18 cellular contexts compared by ENCODE assay signal in genomic region chr12:105351523-105351922, GRCh38. TPM values are rescaled to one million over a fixed set of nuclear protein-coding genes. Genes with fewer than 3 reads are reported as not detected.
A peak's percentile ranks its signal among the peaks of the same experiment; 100 is the strongest.
DNase-seq lines count a peak whose midpoint lies in the region; ATAC-seq and TF ChIP-seq lines count a peak whose summit lies in the region.
"Had no signal": no experiment of that assay in that cellular context is flagged by ENCODE, and none has a peak within 500 bp of the region (broad histone marks: within the 10 kb centered on the region; RNA-seq: fewer than 3 reads in every experiment).

No MANE protein-coding gene starts in this region.

- no peaks in the 10 kb centered on the region for H3K27me3 ChIP-seq in DND-41 (ENCODE audit: insufficient read depth, low read length, poor library complexity)
- H3K27me3 ChIP-seq in effector memory CD4-positive, alpha-beta T cell (replicated peaks; ENCODE audit: control insufficient read depth, insufficient read depth, low read length, poor library complexity, severe bottlenecking): no peaks in the 10 kb centered on the region
- H3K27me3 ChIP-seq in CD4-positive, alpha-beta T cell (ENCODE audit: control insufficient read depth, insufficient read depth, low read length): no peaks in the 10 kb centered on the region
- H3K27me3 ChIP-seq: heart left ventricle had no signal

- H3K4me1 Mint-ChIP-seq in CD4-positive, alpha-beta T cell (ENCODE audit: low read depth): peaks cover 12% of the 10 kb centered on the region
- H3K4me1 Mint-ChIP-seq in T-helper 17 cell: peaks cover 27% of the 10 kb centered on the region

- peaks cover 19% of the 10 kb centered on the region for H3K36me3 ChIP-seq in DND-41 (ENCODE audit: insufficient read depth, low read length)
- H3K36me3 ChIP-seq in effector memory CD4-positive, alpha-beta T cell (ENCODE audit: control insufficient read depth, insufficient read depth, low read length): no peaks in the 10 kb centered on the region
- H3K36me3 ChIP-seq: heart left ventricle had no signal

- peaks cover 85% of the 10 kb centered on the region for H3K79me2 ChIP-seq in DND-41 (ENCODE audit: insufficient read depth, low read length)

- no peaks in the 10 kb centered on the region for H3K9me3 Mint-ChIP-seq in CD4-positive, alpha-beta T cell

- no peaks in the 10 kb centered on the region for H3K27me3 Mint-ChIP-seq in CD4-positive, alpha-beta T cell
- no peaks in the 10 kb centered on the region for H3K27me3 Mint-ChIP-seq in T-helper 17 cell
- H3K27me3 Mint-ChIP-seq: memory B cell had no signal

- POLR2A ChIA-PET in CD4-positive, alpha-beta T cell (lab: Charles Lee): no interaction called here

- peaks cover 83% of the 10 kb centered on the region for H3K4me1 ChIP-seq in DND-41 (ENCODE audit: insufficient read depth, low read length)
- H3K4me1 ChIP-seq in effector memory CD4-positive, alpha-beta T cell (ENCODE audit: control insufficient read depth, insufficient read depth, low read length, poor library complexity, severe bottlenecking): no peaks in the 10 kb centered on the region

- peak overlapping the region in 1 of 2 experiments; percentile 19; a peak in 1 of 4 replicates for H3K4me3 ChIP-seq in DND-41 (ENCODE audit: low read depth in 1 of 2, low read length in 2 of 2)
- H3K4me3 ChIP-seq in effector memory CD4-positive, alpha-beta T cell (ENCODE audit: insufficient read depth, low read depth, low read length, poor library complexity, severe bottlenecking): no peak overlapping the region
- H3K4me3 ChIP-seq: heart left ventricle had no signal

- H2AFZ ChIP-seq in DND-41 (ENCODE audit: low read depth, low read length): no peak overlapping the region

- H3K27ac ChIP-seq in DND-41 (ENCODE audit: low read length): peak overlapping the region; percentile 91
- peak overlapping the region; percentile 69; the same call in 1 of the 2 replicates for H3K27ac ChIP-seq in VCaP
- H3K27ac ChIP-seq in effector memory CD4-positive, alpha-beta T cell (ENCODE audit: insufficient read depth, low read length, poor library complexity, severe bottlenecking): no peak overlapping the region
- no peak overlapping the region for H3K27ac ChIP-seq in CD4-positive, alpha-beta T cell (ENCODE audit: low read depth, low read length)
- H3K27ac ChIP-seq: heart left ventricle had no signal

- TF ChIP-seq CTCF in DND-41 (IDR thresholded peaks at IDR 0.05; ENCODE audit: borderline replicate concordance, extremely low read depth, low read length, poor library complexity, severe bottlenecking): no peak
- TF ChIP-seq CTCF in VCaP (conservative IDR thresholded peaks at IDR 0.05): no peak
- TF ChIP-seq CTCF in CD4-positive, alpha-beta T cell (IDR thresholded peaks at IDR 0.05): no peak

- H3K27ac Mint-ChIP-seq in CD4-positive, alpha-beta T cell: no peak overlapping the region
- no peak overlapping the region for H3K27ac Mint-ChIP-seq in T-helper 17 cell
- H3K27ac Mint-ChIP-seq: endodermal cell, memory B cell had no signal

- no peak overlapping the region for H3K4me3 Mint-ChIP-seq in CD4-positive, alpha-beta T cell
- no peak overlapping the region for H3K4me3 Mint-ChIP-seq in T-helper 17 cell
- H3K4me3 Mint-ChIP-seq: endodermal cell had no signal

- DNase-seq in DND-41 (peak; percentile 46), DMS79 (lab: John Stamatoyannopoulos, UW) (no peak), T-helper 17 cell (no peak)
- no peak for DNase-seq in effector memory CD4-positive, alpha-beta T cell
- DNase-seq in CD4-positive, alpha-beta T cell: no peak
- DNase-seq: AML-193, amygdala, endodermal cell, H7, heart left ventricle, KBM-7, NCI-H345, retina, SHP77 treated with DMSO at 0.1 percent for 48 hours had no signal

- CTCF ChIA-PET in CD4-positive, alpha-beta T cell (lab: Charles Lee): no interaction called here

- peak overlapping the region; percentile 49 for H3K9ac ChIP-seq in DND-41 (ENCODE audit: low read depth, low read length)

- intact Hi-C loops in CD4-positive, alpha-beta T cell (cut with DNase I, micrococcal nuclease): no loop called here

- peak; percentile 41 for ATAC-seq in DND-41 (ENCODE audit: insufficient read depth, low read depth)
- peak; percentile 68 for ATAC-seq in GM19397 (IDR thresholded peaks at IDR 0.05; ENCODE audit: unreplicated experiment)
- ATAC-seq in HG02885 (IDR thresholded peaks at IDR 0.05; ENCODE audit: poor library complexity, unreplicated experiment): peak; percentile 54
- no peak for ATAC-seq in CD4-positive, alpha-beta T cell (ENCODE audit: poor library complexity)
- ATAC-seq in T-helper 17 cell: no peak
- ATAC-seq: heart left ventricle had no signal

- H4K20me1 ChIP-seq in DND-41 (ENCODE audit: insufficient read depth, low read length): no peaks in the 10 kb centered on the region

- H3K9me3 ChIP-seq in DND-41 (ENCODE audit: insufficient read depth, low read length, severe bottlenecking) (no peaks in the 10 kb centered on the region), T-helper 17 cell (ENCODE audit: control insufficient read depth, low read length, poor library complexity, severe bottlenecking) (no peaks in the 10 kb centered on the region)
- H3K9me3 ChIP-seq in effector memory CD4-positive, alpha-beta T cell (ENCODE audit: control insufficient read depth, low read length): no peaks in the 10 kb centered on the region
- H3K9me3 ChIP-seq in CD4-positive, alpha-beta T cell (ENCODE audit: control insufficient read depth, low read length): no peaks in the 10 kb centered on the region
- H3K9me3 ChIP-seq: heart left ventricle had no signal

- H3K4me2 ChIP-seq in DND-41 (ENCODE audit: insufficient read depth, low read length): peak overlapping the region; percentile 40

- H3K36me3 Mint-ChIP-seq in CD4-positive, alpha-beta T cell (ENCODE audit: low read depth): no peaks in the 10 kb centered on the region
- peaks cover 12% of the 10 kb centered on the region for H3K36me3 Mint-ChIP-seq in T-helper 17 cell (ENCODE audit: low read depth)

RNA-seq across cellular contexts. Expression of gene C12orf75, which starts 21.0 kb away (rescaled TPM):
- total RNA-seq in CD4-positive, alpha-beta T cell: 10 to 100 TPM; 16.7 to 17.0 TPM
- 10 to 100 TPM; 33.2 to 41.3 TPM for total RNA-seq in T-helper 17 cell

Comparison
In these comparisons a context has a peak if more than half of its experiments do, and no peak if none do; other contexts are left out.
1. ATAC-seq: peak in DND-41 (single experiment), GM19397 (single experiment) and HG02885 (single experiment); none in CD4-positive, alpha-beta T cell (single experiment) and T-helper 17 cell (single experiment).
2. H3K27ac ChIP-seq: peak in DND-41 (single experiment) and VCaP (single experiment); none in effector memory CD4-positive, alpha-beta T cell (single experiment) and CD4-positive, alpha-beta T cell (single experiment).